31 cellular contexts compared by ENCODE assay signal in the genomic region with DNA sequence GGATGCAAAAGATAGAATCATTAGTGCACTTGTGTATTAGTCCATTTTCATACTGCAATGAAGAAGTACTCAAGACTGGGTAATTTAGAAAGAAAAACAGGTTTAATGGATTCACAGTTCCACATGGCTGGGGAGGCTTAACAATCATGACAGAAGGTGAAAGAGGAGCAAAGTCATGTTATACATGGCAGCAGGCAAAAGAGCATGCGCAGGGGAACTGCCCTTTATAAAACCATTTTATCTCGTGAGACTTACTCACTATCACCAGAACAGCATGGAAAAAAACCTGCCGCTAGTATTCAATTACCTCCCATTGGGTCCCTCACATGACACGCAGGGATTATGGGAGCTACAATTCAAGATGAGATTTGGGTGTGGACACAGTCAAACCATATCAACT.
DNase-seq lines count a peak whose midpoint lies in the region; ATAC-seq, FAIRE-seq and TF ChIP-seq lines count a peak whose summit lies in the region.
"Had no signal": no experiment of that assay in that cellular context is flagged by ENCODE, and none has a peak within 500 bp of the region (broad histone marks: within the 10 kb centered on the region; RNA-seq: fewer than 3 reads in every experiment).

No MANE protein-coding gene starts in this region.

- no peaks in the 10 kb centered on the region for H3K9me1 ChIP-seq in K562 (ENCODE audit: control insufficient read depth, insufficient read depth, low read length)

- ATAC-seq in K562, result no peak
- ATAC-seq: A549; CD8-positive, alpha-beta T cell had no signal

- intact Hi-C loops in K562 (cut with micrococcal nuclease), result no loop called here

- TF ChIP-seq POLR2A in K562 (conservative IDR thresholded peaks at IDR 0.05), result no peak

- H3K36me3 ChIP-seq in HEK293 (ENCODE audit: control insufficient read depth in 2 of 2, insufficient read depth in 1 of 2, low read length in 2 of 2) (no peaks in the 10 kb centered on the region), K562 (ENCODE audit: control insufficient read depth, insufficient read depth, low read length) (no peaks in the 10 kb centered on the region)
- H3K36me3 ChIP-seq: BE2C; BLaER1; BLaER1 treated with 17β-estradiol and CSF1 and Interleukin-3, amounts not matched to agents 10 nM and 100 nM had no signal

- FAIRE-seq in K562 (lab: Jason Lieb, UNC), result no peak
- FAIRE-seq: A204.1, A549, D721Med had no signal

- H3K9me3 ChIP-seq in HEK293 (ENCODE audit: control insufficient read depth, insufficient read depth, low read depth, low read length), result no peaks in the 10 kb centered on the region
- no peaks in the 10 kb centered on the region for H3K9me3 ChIP-seq in K562 (replicated peaks; ENCODE audit: control insufficient read depth, insufficient read depth, low read depth, low read length)
- H3K9me3 ChIP-seq: A549, BE2C, Caco-2 had no signal

- TF ChIP-seq CTCF in HEK293 (tag by site-specific recombination; IDR thresholded peaks at IDR 0.05) (no peak), K562 (IDR thresholded peaks at IDR 0.05 in 2 of 3, conservative IDR thresholded peaks at IDR 0.05 in 1 of 3; ENCODE audit: insufficient read depth in 2 of 3, low read depth in 1 of 3, low read length in 3 of 3) (no peak)

- 0% methylated on average over 4 of the region's 4 CpGs for WGBS in K562 (ENCODE audit: insufficient coverage, low coverage, missing lambda C conversion rate)

- H3K27me3 ChIP-seq in K562 (ENCODE audit: control insufficient read depth in 2 of 2, insufficient read depth in 2 of 2, low read length in 2 of 2), result no peaks in the 10 kb centered on the region; a peak in 1 of 5 replicates
- H3K27me3 ChIP-seq: BE2C; BLaER1; BLaER1 treated with 17β-estradiol and CSF1 and Interleukin-3, amounts not matched to agents 10 nM and 100 nM had no signal

- H3K9ac ChIP-seq in K562 (ENCODE audit: insufficient read depth in 1 of 2, low read depth in 2 of 2, low read length in 2 of 2), result no peak overlapping the region
- H3K9ac ChIP-seq: BLaER1; BLaER1 treated with 17β-estradiol and CSF1 and Interleukin-3, amounts not matched to agents 10 nM and 100 nM had no signal

- no peaks in the 10 kb centered on the region for H4K20me1 ChIP-seq in K562 (replicated peaks; ENCODE audit: control insufficient read depth, insufficient read depth, low read length)
- H4K20me1 ChIP-seq: BLaER1; BLaER1 treated with 17β-estradiol and CSF1 and Interleukin-3, amounts not matched to agents 10 nM and 100 nM had no signal

- no peak overlapping the region for H3K4me3 ChIP-seq in HEK293 (ENCODE audit: low read depth, low read length)
- no peak overlapping the region for H3K4me3 ChIP-seq in K562
- H3K4me3 ChIP-seq: A549; BLaER1; BLaER1 treated with 17β-estradiol and CSF1 and Interleukin-3, amounts not matched to agents 10 nM and 100 nM had no signal

- DNase-seq in K562 (ENCODE audit: extremely low read depth in 1 of 4, low spot score in 3 of 4) (no peak), substantia nigra (lab: John Stamatoyannopoulos, UW) (no peak), UCSD-AML1 (lab: John Stamatoyannopoulos, UW; ENCODE audit: unreplicated experiment) (no peak)
- DNase-seq: 8988T; ACHN; AML-193; BE2C; C1 segment of cervical spinal cord; Caco-2; Calu3; CD4-positive, alpha-beta memory T cell; CD4-positive, alpha-beta T cell; CD4-positive, CD25-positive, alpha-beta regulatory T cell; CD8-positive, alpha-beta memory T cell; CD8-positive, alpha-beta T cell; COR-L47; DMS 273 treated with DMSO at 0.1 percent for 48 hours; DMS153; DMS53; DMS79; DMS79 treated with DMSO at 0.1 percent for 48 hours; DND-41; EL had no signal

- CTCF ChIA-PET in HEK293 (lab: Yijun Ruan, JAX) (no interaction called here), K562 (lab: Yijun Ruan, JAX; ENCODE audit: low intra/inter-chr PET ratio) (no interaction called here)

- H3K27ac ChIP-seq in HEK293 (ENCODE audit: extremely low read depth, low read depth, low read length), result no peak overlapping the region
- no peak overlapping the region for H3K27ac ChIP-seq in K562 (ENCODE audit: extremely low read depth, low read depth, low read length)
- no peak overlapping the region for H3K27ac ChIP-seq in substantia nigra (ENCODE audit: low read depth, low read length, poor library complexity, severe bottlenecking)
- H3K27ac ChIP-seq: 22Rv1; A549; BLaER1; BLaER1 treated with 17β-estradiol and CSF1 and Interleukin-3, amounts not matched to agents 10 nM and 100 nM; C4-2B had no signal

- no peaks in the 10 kb centered on the region for H3K79me2 ChIP-seq in K562 (ENCODE audit: control insufficient read depth, insufficient read depth, low read length)

- H2AFZ ChIP-seq in K562 (ENCODE audit: low read depth, low read length), result no peak overlapping the region

- POLR2A ChIA-PET in HEK293 (lab: Yijun Ruan, JAX) (no interaction called here), K562 (lab: Yijun Ruan, JAX) (no interaction called here)

- no peak for TF ChIP-seq RAD21 in K562 (CRISPR knock-in tag; conservative IDR thresholded peaks at IDR 0.05 in 1 of 2, IDR thresholded peaks at IDR 0.05 in 1 of 2)

- no peak overlapping the region for H3K4me2 ChIP-seq in K562 (ENCODE audit: insufficient read depth, low read length)
- H3K4me2 ChIP-seq: A549; BLaER1; BLaER1 treated with 17β-estradiol and CSF1 and Interleukin-3, amounts not matched to agents 10 nM and 100 nM had no signal

- no TSS peak for BruUV-seq in K562 (replicated peaks; lab: Mats Ljungman, UMichigan)

- H3K4me1 ChIP-seq in HEK293 (ENCODE audit: control insufficient read depth, insufficient read depth, low read length) (no peaks in the 10 kb centered on the region), K562 (replicated peaks in 1 of 2; ENCODE audit: control insufficient read depth in 2 of 2, insufficient read depth in 2 of 2, low read length in 2 of 2) (no peaks in the 10 kb centered on the region)
- H3K4me1 ChIP-seq: Caco-2 had no signal

- in situ Hi-C loops in K562 (cut with MboI), result no loop called here

- no peak for TF ChIP-seq EP300 in K562 (IDR thresholded peaks at IDR 0.05; ENCODE audit: low read length)

TF ChIP-seq in HEK293, 187 proteins besides CTCF, POLR2A, EP300 and RAD21:
- no peak for TF ChIP-seq ZNF792 (tag by site-specific recombination; IDR thresholded peaks at IDR 0.05)
- peak; percentile 12 for TF ChIP-seq SETDB1 (IDR thresholded peaks at IDR 0.05; ENCODE audit: insufficient read length, low read length)

TF ChIP-seq in K562, 482 proteins besides CTCF, POLR2A, EP300 and RAD21:
- no peak for TF ChIP-seq NR2C1 (IDR thresholded peaks at IDR 0.05)
- no peak for TF ChIP-seq NR2C1 (tag; IDR thresholded peaks at IDR 0.05)
- TF ChIP-seq NRF1 (conservative IDR thresholded peaks at IDR 0.05 in 1 of 2, IDR thresholded peaks at IDR 0.05 in 1 of 2), result peak; percentile 53 to 64
- TF ChIP-seq FUS (optimal IDR thresholded peaks at IDR 0.05; ENCODE audit: low read depth, low read length), result no peak
- no peak for TF ChIP-seq TRIM24 (IDR thresholded peaks at IDR 0.05)
- no peak for TF ChIP-seq LCOR (CRISPR knock-in tag; IDR thresholded peaks at IDR 0.05)
- no peak for TF ChIP-seq TAF7 (tag; IDR thresholded peaks at IDR 0.05)
- TF ChIP-seq BCLAF1 (IDR thresholded peaks at IDR 0.05; ENCODE audit: borderline replicate concordance in 1 of 2, control insufficient read depth in 1 of 2, low read depth in 2 of 2, low read length in 1 of 2), result no peak
- TF ChIP-seq HNRNPLL (IDR thresholded peaks at IDR 0.05; ENCODE audit: low read depth, low read length, poor library complexity, severe bottlenecking), result no peak

Comparison
In these comparisons a context has a peak if more than half of its experiments do, and no peak if none do; other contexts are left out.
1. Of the 44 proteins assayed by ChIP-seq in both K562 and HEK293: peak only in K562: none; only in HEK293: SETDB1; in both: none; in neither: 43.